24 cellular contexts compared by ENCODE assay signal in genomic region chr7:28579571-28579970, GRCh38.
"Had no signal": no experiment of that assay in that cellular context is flagged by ENCODE, and none has a peak within 500 bp of the region (broad histone marks: within the 10 kb centered on the region; RNA-seq: fewer than 3 reads in every experiment).

No MANE protein-coding gene starts in this region.

- FAIRE-seq: endothelial cell of umbilical vein, pancreas had no signal

- H3K4me1 ChIP-seq: foreskin keratinocyte, lower lobe of right lung, pancreas, suprapubic skin, upper lobe of left lung, uterus had no signal

- H3K27ac ChIP-seq: coronary artery, foreskin keratinocyte, heart left ventricle, lower lobe of right lung, pancreas, suprapubic skin, thyroid gland, upper lobe of left lung, uterus had no signal

- H3K4me3 ChIP-seq: coronary artery, heart left ventricle, lower lobe of right lung, pancreas, smooth muscle cell, suprapubic skin, thyroid gland, upper lobe of left lung, uterus had no signal

- H3K9me3 ChIP-seq: lower lobe of right lung, pancreas, suprapubic skin, thyroid gland, upper lobe of left lung, uterus had no signal

- ATAC-seq: foreskin keratinocyte; heart left ventricle; left lobe of liver; lower lobe of right lung; pancreas; right cardiac atrium; stimulated activated effector memory CD8-positive, alpha-beta T cell treated with anti-CD3 and anti-CD28 coated beads, Interleukin-12 subunit alpha, Interleukin-12 subunit beta, amount 100 ng/mL, for 72 hours; stimulated activated naive CD8-positive, alpha-beta T cell treated with anti-CD3 and anti-CD28 coated beads, Interleukin-15, Interleukin-2, amounts not matched to agents 100 U/mL and 50 U/mL, for 24 hours had no signal

- H3K4me2 ChIP-seq: smooth muscle cell had no signal

- DNase-seq: effector CD4-positive, alpha-beta T cell; endodermal cell; erythroblast; foreskin keratinocyte; heart left ventricle; hippocampal formation; lower lobe of right lung; midbrain; naive B cell; occipital lobe; pancreas; right cardiac atrium; stimulated activated CD4-positive, alpha-beta T cell treated with anti-CD3 and anti-CD28 coated beads, Interleukin-4, amount 100 ng/mL, for 1 hour; stimulated activated CD8-positive, alpha-beta memory T cell treated with anti-CD3 and anti-CD28 coated beads, Interleukin-4, amount 100 ng/mL, for 48 hours; stimulated activated naive CD8-positive, alpha-beta T cell treated with anti-CD3 and anti-CD28 coated beads, Interleukin-15, Interleukin-2, amounts not matched to agents 100 U/mL and 50 U/mL, for 24 hours; thyroid gland; upper lobe of left lung; uterus had no signal

- H3K27me3 ChIP-seq: heart left ventricle, suprapubic skin, thyroid gland, upper lobe of left lung, uterus had no signal

- H3K36me3 ChIP-seq: heart left ventricle, lower lobe of right lung, pancreas, suprapubic skin, thyroid gland, upper lobe of left lung, uterus had no signal
